Comparison of ENCODE assay signal across 8 cellular contexts in genomic region chr11:67463680-67464410, GRCh38. TPM values are rescaled to one million over a fixed set of nuclear protein-coding genes. Genes with fewer than 3 reads are reported as not detected.
DNase-seq lines count a peak whose midpoint lies in the region; TF ChIP-seq lines count a peak whose summit lies in the region.

No MANE protein-coding gene starts in this region.

- peaks cover 6% of the 10 kb centered on the region for H3K79me2 ChIP-seq in ACC112 (ENCODE audit: control insufficient read depth, insufficient read depth, low read length, unreplicated experiment)
- H3K79me2 ChIP-seq in hepatocyte: peaks cover 37% of the 10 kb centered on the region

- no peaks in the 10 kb centered on the region for H3K9me3 Mint-ChIP-seq in activated T-helper 2 cell treated with anti-CD3 and anti-CD28 coated beads, Interferon-gamma antibody, Interleukin-2, Interleukin-4, amounts not matched to agents 10 μg/mL and 5 μg/mL and 100 μg/mL, durations not matched to agents 14 hours and 24 hours and 36 hours

- peaks cover 29% of the 10 kb centered on the region for H3K4me1 Mint-ChIP-seq in activated T-helper 2 cell treated with anti-CD3 and anti-CD28 coated beads, Interferon-gamma antibody, Interleukin-2, Interleukin-4, amounts not matched to agents 10 μg/mL and 5 μg/mL and 100 μg/mL, durations not matched to agents 14 hours and 24 hours and 36 hours (ENCODE audit: low read depth)

- DNase-seq in HT-29 (ENCODE audit: low spot score) (peak; percentile 96), hepatocyte (ENCODE audit: low spot score) (no peak), hippocampal formation (lab: John Stamatoyannopoulos, UW) (no peak), NCI-H526 treated with DMSO at 0.1 percent for 48 hours (lab: John Stamatoyannopoulos, UW) (no peak)
- no peak for DNase-seq in activated T-helper 2 cell treated with anti-CD3 and anti-CD28 coated beads, Interferon-gamma antibody, Interleukin-2, Interleukin-4, amounts not matched to agents 10 μg/mL and 5 μg/mL and 100 μg/mL, durations not matched to agents 14 hours and 24 hours and 36 hours (ENCODE audit: low spot score)
- no peak for DNase-seq in activated effector memory CD4-positive, alpha-beta T cell treated with anti-CD3 and anti-CD28 coated beads, Interleukin-2, amount 50 U/mL, for 16 hours

- no peak for TF ChIP-seq CTCF in hepatocyte (IDR thresholded peaks at IDR 0.05; ENCODE audit: poor library complexity)

- H3K9ac ChIP-seq in skeletal muscle tissue (ENCODE audit: low read depth in 1 of 3, low read length in 3 of 3): peak overlapping the region; percentile 45 to 79 (median 74)

- H3K4me2 ChIP-seq in hepatocyte: peak overlapping the region; percentile 88

- H3K4me1 ChIP-seq in ACC112 (ENCODE audit: control insufficient read depth, insufficient read depth, low read length, unreplicated experiment): peaks cover 12% of the 10 kb centered on the region
- peaks cover 8% of the 10 kb centered on the region for H3K4me1 ChIP-seq in hepatocyte (ENCODE audit: insufficient read depth)
- H3K4me1 ChIP-seq in skeletal muscle tissue (ENCODE audit: control insufficient read depth in 3 of 3, insufficient read depth in 3 of 3, low read length in 3 of 3): peaks cover 19 to 28% (median 21%) of the 10 kb centered on the region in 3 donors

- peak overlapping the region; percentile 76 for H3K4me3 ChIP-seq in ACC112 (ENCODE audit: low read depth, low read length)
- H3K4me3 ChIP-seq in hepatocyte: no peak overlapping the region
- H3K4me3 ChIP-seq in skeletal muscle tissue (ENCODE audit: low read length in 3 of 3): peak overlapping the region; percentile 66 to 69 (median 69)

- peak overlapping the region; percentile 80 for H3K27ac Mint-ChIP-seq in activated T-helper 2 cell treated with anti-CD3 and anti-CD28 coated beads, Interferon-gamma antibody, Interleukin-2, Interleukin-4, amounts not matched to agents 10 μg/mL and 5 μg/mL and 100 μg/mL, durations not matched to agents 14 hours and 24 hours and 36 hours

- H3K36me3 ChIP-seq in ACC112 (ENCODE audit: insufficient read depth, low read length) (no peaks in the 10 kb centered on the region), hepatocyte (replicated peaks; ENCODE audit: insufficient read depth, low read depth) (no peaks in the 10 kb centered on the region), skeletal muscle tissue (ENCODE audit: control insufficient read depth in 3 of 3, insufficient read depth in 3 of 3, low read length in 3 of 3) (peaks cover 0 to 2% (median 0%) of the 10 kb centered on the region in 3 donors)

- peaks cover 12% of the 10 kb centered on the region for H3K36me3 Mint-ChIP-seq in activated T-helper 2 cell treated with anti-CD3 and anti-CD28 coated beads, Interferon-gamma antibody, Interleukin-2, Interleukin-4, amounts not matched to agents 10 μg/mL and 5 μg/mL and 100 μg/mL, durations not matched to agents 14 hours and 24 hours and 36 hours (ENCODE audit: low read depth)

- H3K9me3 ChIP-seq in hepatocyte (ENCODE audit: low read depth) (no peaks in the 10 kb centered on the region), skeletal muscle tissue (ENCODE audit: control insufficient read depth in 3 of 3, low read length in 3 of 3) (no peaks in the 10 kb centered on the region)

- WGBS in hepatocyte (ENCODE audit: low lambda C conversion rate, missing lambda C conversion rate): 95% methylated on average over 19 of the region's 20 CpGs

- H3K9me2 ChIP-seq in hepatocyte (replicated peaks; ENCODE audit: insufficient read depth): no peaks in the 10 kb centered on the region

- intact Hi-C loops in activated T-helper 2 cell treated with anti-CD3 and anti-CD28 coated beads, Interferon-gamma antibody, Interleukin-2, Interleukin-4, amounts not matched to agents 10 μg/mL and 5 μg/mL and 100 μg/mL, durations not matched to agents 14 hours and 24 hours and 36 hours (cut with micrococcal nuclease): loop anchor here (1.0 kb wide), 1 partner anchor 44 kb away; the partner anchor contains the start of gene CDK2AP2

- no peaks in the 10 kb centered on the region for H4K20me1 ChIP-seq in hepatocyte (ENCODE audit: insufficient read depth, poor library complexity, severe bottlenecking)

- no peaks in the 10 kb centered on the region for H3K27me3 ChIP-seq in ACC112 (ENCODE audit: insufficient read depth, low read length)
- no peaks in the 10 kb centered on the region for H3K27me3 ChIP-seq in hepatocyte
- no peaks in the 10 kb centered on the region for H3K27me3 ChIP-seq in skeletal muscle tissue (ENCODE audit: control insufficient read depth in 3 of 3, insufficient read depth in 3 of 3, low read length in 3 of 3)

- H2AFZ ChIP-seq in ACC112 (ENCODE audit: low read length, unreplicated experiment) (no peak overlapping the region), hepatocyte (peak overlapping the region; percentile 61)

- H3K27ac ChIP-seq in ACC112 (ENCODE audit: low read depth, low read length) (peak overlapping the region; percentile 62), hepatocyte (peak overlapping the region; percentile 78), skeletal muscle tissue (ENCODE audit: low read depth, low read length) (peak overlapping the region; percentile 76)

- H3K4me3 Mint-ChIP-seq in activated T-helper 2 cell treated with anti-CD3 and anti-CD28 coated beads, Interferon-gamma antibody, Interleukin-2, Interleukin-4, amounts not matched to agents 10 μg/mL and 5 μg/mL and 100 μg/mL, durations not matched to agents 14 hours and 24 hours and 36 hours (ENCODE audit: low read depth): peak overlapping the region; percentile 87

- peaks cover 6% of the 10 kb centered on the region for H3K27me3 Mint-ChIP-seq in activated T-helper 2 cell treated with anti-CD3 and anti-CD28 coated beads, Interferon-gamma antibody, Interleukin-2, Interleukin-4, amounts not matched to agents 10 μg/mL and 5 μg/mL and 100 μg/mL, durations not matched to agents 14 hours and 24 hours and 36 hours (ENCODE audit: low read depth)

RNA-seq across cellular contexts. Expression of gene TMEM134, which starts 5.2 kb away (rescaled TPM):
- total RNA-seq in HT-29 (2014; rRNA removed; shearing (Covaris generic)): 42.5 and 67.7 TPM in 2 replicates
- 58.5 and 62.0 TPM in 2 replicates for total RNA-seq in activated T-helper 2 cell treated with anti-CD3 and anti-CD28 coated beads, Interferon-gamma antibody, Interleukin-2, Interleukin-4, amounts not matched to agents 10 μg/mL and 5 μg/mL and 100 μg/mL, durations not matched to agents 14 hours and 24 hours and 36 hours
- 40.9 and 43.2 TPM in 2 replicates for total RNA-seq in hepatocyte
- 93.7 and 107 TPM in 2 replicates for polyA plus RNA-seq in hepatocyte
- total RNA-seq in skeletal muscle tissue: 17.2 TPM

RNA-seq across cellular contexts. Expression of gene CABP4, which starts 8.7 kb away (rescaled TPM):
- total RNA-seq in HT-29 (2014; rRNA removed; shearing (Covaris generic)): 11.8 and 16.2 TPM in 2 replicates
- total RNA-seq in activated T-helper 2 cell treated with anti-CD3 and anti-CD28 coated beads, Interferon-gamma antibody, Interleukin-2, Interleukin-4, amounts not matched to agents 10 μg/mL and 5 μg/mL and 100 μg/mL, durations not matched to agents 14 hours and 24 hours and 36 hours: 0.73 and 1.0 TPM in 2 replicates
- total RNA-seq in hepatocyte (not detected in 2 replicates), skeletal muscle tissue (0.52 TPM)
- not detected in 2 replicates for polyA plus RNA-seq in hepatocyte

RNA-seq across cellular contexts. Expression of gene GPR152, which starts 11.3 kb away (rescaled TPM):
- 0.34 TPM in 1 of 2 replicates, not detected in the other for total RNA-seq in HT-29 (2014; rRNA removed; shearing (Covaris generic))
- not detected in 2 replicates for total RNA-seq in activated T-helper 2 cell treated with anti-CD3 and anti-CD28 coated beads, Interferon-gamma antibody, Interleukin-2, Interleukin-4, amounts not matched to agents 10 μg/mL and 5 μg/mL and 100 μg/mL, durations not matched to agents 14 hours and 24 hours and 36 hours
- total RNA-seq in hepatocyte (not detected in 2 replicates), skeletal muscle tissue (not detected)
- polyA plus RNA-seq in hepatocyte: not detected in 2 replicates

RNA-seq across cellular contexts. Expression of gene AIP, which starts 19.0 kb away (rescaled TPM):
- 149 and 151 TPM in 2 replicates for total RNA-seq in HT-29 (2014; rRNA removed; shearing (Covaris generic))
- 190 and 191 TPM in 2 replicates for total RNA-seq in activated T-helper 2 cell treated with anti-CD3 and anti-CD28 coated beads, Interferon-gamma antibody, Interleukin-2, Interleukin-4, amounts not matched to agents 10 μg/mL and 5 μg/mL and 100 μg/mL, durations not matched to agents 14 hours and 24 hours and 36 hours
- 35.3 and 50.7 TPM in 2 replicates for total RNA-seq in hepatocyte
- polyA plus RNA-seq in hepatocyte: 44.0 and 45.2 TPM in 2 replicates
- total RNA-seq in skeletal muscle tissue: 84.5 TPM

RNA-seq across cellular contexts. Expression of gene CORO1B, which starts 20.6 kb away (rescaled TPM):
- total RNA-seq in HT-29 (2014; rRNA removed; shearing (Covaris generic)): 357 and 366 TPM in 2 replicates
- 177 and 186 TPM in 2 replicates for total RNA-seq in activated T-helper 2 cell treated with anti-CD3 and anti-CD28 coated beads, Interferon-gamma antibody, Interleukin-2, Interleukin-4, amounts not matched to agents 10 μg/mL and 5 μg/mL and 100 μg/mL, durations not matched to agents 14 hours and 24 hours and 36 hours
- 104 and 118 TPM in 2 replicates for total RNA-seq in hepatocyte
- 150 and 152 TPM in 2 replicates for polyA plus RNA-seq in hepatocyte
- total RNA-seq in skeletal muscle tissue: 34.4 TPM
